Comparison of ENCODE assay signal across 8 cellular contexts in genomic region chr6:148441454-148441911, GRCh38.
DNase-seq lines count a peak whose midpoint lies in the region; ATAC-seq lines count a peak whose summit lies in the region.

No MANE protein-coding gene starts in this region.

- peak; percentile 83 for ATAC-seq in esophagus mucosa

- H3K36me3 ChIP-seq in skeletal muscle satellite cell (ENCODE audit: insufficient read depth, low read length), result no peaks in the 10 kb centered on the region

- DNase-seq in NCI-H2029 (lab: John Stamatoyannopoulos, UW) (peak; percentile 62), NCI-H2029 treated with DMSO at 0.1 percent for 48 hours (lab: John Stamatoyannopoulos, UW) (no peak), OCI-M1 (lab: John Stamatoyannopoulos, UW) (peak; percentile 11), ecto neural progenitor cell (ENCODE audit: low spot score) (no peak), NCI-H128 (lab: John Stamatoyannopoulos, UW; ENCODE audit: unreplicated experiment) (no peak), DMS114 treated with DMSO at 0.1 percent for 48 hours (lab: John Stamatoyannopoulos, UW; ENCODE audit: unreplicated experiment) (no peak)

- H3K27me3 ChIP-seq in skeletal muscle satellite cell (ENCODE audit: control insufficient read depth, insufficient read depth, low read length), result no peaks in the 10 kb centered on the region

- H3K4me1 ChIP-seq in skeletal muscle satellite cell (ENCODE audit: control insufficient read depth, insufficient read depth, low read length), result peaks cover 58% of the 10 kb centered on the region

- peak overlapping the region; percentile 41 for H3K4me3 ChIP-seq in skeletal muscle satellite cell (ENCODE audit: low read length)

- peak overlapping the region; percentile 68 for H3K4me2 ChIP-seq in skeletal muscle satellite cell (ENCODE audit: low read length)

- no peaks in the 10 kb centered on the region for H3K9me3 ChIP-seq in skeletal muscle satellite cell (replicated peaks; ENCODE audit: low read length)

- peak overlapping the region; percentile 79 for H3K9ac ChIP-seq in skeletal muscle satellite cell (ENCODE audit: low read depth, low read length)

Comparison
In these comparisons a context has a peak if more than half of its experiments do, and no peak if none do; other contexts are left out.
1. DNase-seq: peak in NCI-H2029 (single experiment) and OCI-M1 (single experiment); none in NCI-H2029 treated with DMSO at 0.1 percent for 48 hours (single experiment), ecto neural progenitor cell (single experiment), NCI-H128 (single experiment) and DMS114 treated with DMSO at 0.1 percent for 48 hours (single experiment).